ENCODE assay signal across 20 cellular contexts in genomic region chr14:32020882-32021281, GRCh38. TPM values are rescaled to one million over a fixed set of nuclear protein-coding genes. Genes with fewer than 3 reads are reported as not detected.
DNase-seq lines count a peak whose midpoint lies in the region; ATAC-seq, FAIRE-seq and TF ChIP-seq lines count a peak whose summit lies in the region.
"Had no signal": no experiment of that assay in that cellular context is flagged by ENCODE, and none has a peak within 500 bp of the region (broad histone marks: within the 10 kb centered on the region; RNA-seq: fewer than 3 reads in every experiment).

No MANE protein-coding gene starts in this region.

- H2AFZ ChIP-seq in HepG2 (ENCODE audit: low read length) (no peak overlapping the region), hepatocyte (no peak overlapping the region)

- TF ChIP-seq EP300 in HepG2 (IDR thresholded peaks at IDR 0.05; ENCODE audit: low read depth in 2 of 2, low read length in 2 of 2) (no peak), HepG2 (CRISPR knock-in tag; IDR thresholded peaks at IDR 0.05; ENCODE audit: borderline replicate concordance) (no peak)

- H3K4me3 ChIP-seq in HepG2 (replicated peaks in 1 of 3; ENCODE audit: insufficient read depth in 1 of 3, low read depth in 2 of 3, low read length in 3 of 3) (no peak overlapping the region), right lobe of liver (no peak overlapping the region), WERI-Rb-1 (ENCODE audit: low read depth, low read length) (no peak overlapping the region), hepatocyte (no peak overlapping the region)
- H3K4me3 ChIP-seq: gastrocnemius medialis, MG63, thyroid gland had no signal

- BruUV-seq in HepG2 (replicated peaks; lab: Mats Ljungman, UMichigan), result no TSS peak

- TF ChIP-seq RAD21 in HepG2 (CRISPR knock-in tag; IDR thresholded peaks at IDR 0.05), result no peak

- TF ChIP-seq POLR2A in HepG2 (IDR thresholded peaks at IDR 0.05; ENCODE audit: insufficient read depth in 1 of 2, low read depth in 2 of 2, low read length in 2 of 2), result no peak
- no peak for TF ChIP-seq POLR2A in right lobe of liver (IDR thresholded peaks at IDR 0.05)

- H4K20me1 ChIP-seq in HepG2 (ENCODE audit: insufficient read depth, low read length), result no peaks in the 10 kb centered on the region
- no peaks in the 10 kb centered on the region for H4K20me1 ChIP-seq in hepatocyte (ENCODE audit: insufficient read depth, poor library complexity, severe bottlenecking)

- WGBS in HepG2 (ENCODE audit: low lambda C conversion rate), result 86% methylated on average over 4 of the region's 4 CpGs
- WGBS in right lobe of liver (ENCODE audit: insufficient coverage, low coverage, low lambda C conversion rate, missing lambda C conversion rate), result 75% methylated on average over 2 of the region's 4 CpGs
- WGBS in hepatocyte (ENCODE audit: low lambda C conversion rate, missing lambda C conversion rate), result 73% methylated on average over 4 of the region's 4 CpGs

- H3K36me3 ChIP-seq in HepG2 (replicated peaks in 1 of 2; ENCODE audit: control insufficient read depth in 1 of 2, insufficient read depth in 2 of 2, low read length in 2 of 2) (no peaks in the 10 kb centered on the region), right lobe of liver (no peaks in the 10 kb centered on the region), WERI-Rb-1 (no peaks in the 10 kb centered on the region), hepatocyte (replicated peaks; ENCODE audit: insufficient read depth, low read depth) (no peaks in the 10 kb centered on the region)
- H3K36me3 ChIP-seq: gastrocnemius medialis, MG63, thyroid gland had no signal

- TF ChIP-seq CTCF in HepG2 (CRISPR knock-in tag; IDR thresholded peaks at IDR 0.05), result no peak
- no peak for TF ChIP-seq CTCF in right lobe of liver (IDR thresholded peaks at IDR 0.05)
- TF ChIP-seq CTCF in WERI-Rb-1 (IDR thresholded peaks at IDR 0.05; ENCODE audit: low read depth, low read length), result no peak
- no peak for TF ChIP-seq CTCF in hepatocyte (IDR thresholded peaks at IDR 0.05; ENCODE audit: poor library complexity)

- H3K9me2 ChIP-seq in hepatocyte (replicated peaks; ENCODE audit: insufficient read depth), result no peaks in the 10 kb centered on the region

- intact Hi-C loops in HepG2 (cut with micrococcal nuclease; ENCODE audit: unreplicated experiment) (no loop called here), right lobe of liver (cut with DNase I) (no loop called here)

- FAIRE-seq in HepG2 (lab: Jason Lieb, UNC), result no peak

- DNase-seq in HepG2 (ENCODE audit: low spot score) (no peak), right lobe of liver (no peak), WERI-Rb-1 (peak; percentile 50), hepatocyte (ENCODE audit: low spot score) (no peak), SW480 (ENCODE audit: low spot score) (no peak)
- DNase-seq: activated T-cell treated with anti-CD3 and anti-CD28 coated beads, Interleukin-2, amount 50 U/mL, for 24 hours; C1 segment of cervical spinal cord; caudate nucleus; DMS79 treated with DMSO at 0.1 percent for 48 hours; gastrocnemius medialis; GF-D8; H9; hippocampal formation; MG63; NCI-H1417; NCI-H2081; OCI-M1; thyroid gland had no signal

- 0 out of 2 replicates have a peak, but pooled peaks cover 11% of the 10 kb centered on the region for H3K9me3 ChIP-seq in HepG2 (ENCODE audit: low read length)
- H3K9me3 ChIP-seq in right lobe of liver, result no peaks in the 10 kb centered on the region
- H3K9me3 ChIP-seq in WERI-Rb-1 (ENCODE audit: severe bottlenecking), result no peaks in the 10 kb centered on the region
- no peaks in the 10 kb centered on the region for H3K9me3 ChIP-seq in hepatocyte (ENCODE audit: low read depth)
- H3K9me3 ChIP-seq: gastrocnemius medialis, MG63, thyroid gland had no signal

- POLR2A ChIA-PET in HepG2 (lab: Yijun Ruan, JAX), result interaction anchor here (1.5 kb wide), 1 partner anchor 9 kb away, joined by 3 read pairs; no protein-coding TSS in a partner anchor

- no peak for ATAC-seq in HepG2
- ATAC-seq in right lobe of liver, result no peak
- ATAC-seq in GM21619 (IDR thresholded peaks at IDR 0.05; ENCODE audit: unreplicated experiment), result no peak
- no peak for ATAC-seq in HG03432 (IDR thresholded peaks at IDR 0.05; ENCODE audit: unreplicated experiment)
- ATAC-seq: gastrocnemius medialis had no signal

- H3K27me3 ChIP-seq in HepG2 (ENCODE audit: control insufficient read depth in 1 of 2, insufficient read depth in 2 of 2, low read length in 2 of 2), result peaks cover 0 to 4% of the 10 kb centered on the region in 2 experiments; a peak in 1 of 5 replicates
- no peaks in the 10 kb centered on the region for H3K27me3 ChIP-seq in right lobe of liver
- no peaks in the 10 kb centered on the region for H3K27me3 ChIP-seq in WERI-Rb-1 (ENCODE audit: insufficient read depth, low read depth, severe bottlenecking)
- no peaks in the 10 kb centered on the region for H3K27me3 ChIP-seq in hepatocyte
- H3K27me3 ChIP-seq: gastrocnemius medialis, MG63, thyroid gland had no signal

- in situ Hi-C loops in HepG2 (cut with HindIII; ENCODE audit: extremely low pct_ligation_motif_present, low pct_unique_long_range_greater_than_20kb), result no loop called here

- H3K27ac ChIP-seq in HepG2 (ENCODE audit: extremely low read length, insufficient read depth, low read length) (no peak overlapping the region), right lobe of liver (no peak overlapping the region), WERI-Rb-1 (peak overlapping the region; percentile 87), hepatocyte (peak overlapping the region; percentile 76)
- H3K27ac ChIP-seq: gastrocnemius medialis, thyroid gland had no signal

- no peak overlapping the region for H3K4me2 ChIP-seq in HepG2 (ENCODE audit: low read depth, low read length)
- no peak overlapping the region for H3K4me2 ChIP-seq in hepatocyte

- no peak overlapping the region for H3K9ac ChIP-seq in HepG2 (ENCODE audit: insufficient read depth, low read depth, low read length)

- H3K79me2 ChIP-seq in HepG2 (ENCODE audit: insufficient read depth, low read length) (no peaks in the 10 kb centered on the region), hepatocyte (no peaks in the 10 kb centered on the region)

- H3K4me1 ChIP-seq in HepG2 (ENCODE audit: insufficient read depth, low read length), result no peaks in the 10 kb centered on the region
- H3K4me1 ChIP-seq in right lobe of liver, result peaks cover 0 to 12% (median 0%) of the 10 kb centered on the region in 4 donors
- H3K4me1 ChIP-seq in hepatocyte (ENCODE audit: insufficient read depth), result no peaks in the 10 kb centered on the region
- H3K4me1 ChIP-seq: thyroid gland had no signal

- CTCF ChIA-PET in HepG2 (lab: Yijun Ruan, JAX; ENCODE audit: low intra/inter-chr PET ratio, low total read pairs), result no interaction called here

TF ChIP-seq in HepG2, 621 proteins besides CTCF, POLR2A, EP300 and RAD21:
- TF ChIP-seq ZNF674 (CRISPR knock-in tag; IDR thresholded peaks at IDR 0.05; ENCODE audit: low read depth), result no peak
- TF ChIP-seq ZFAT (CRISPR knock-in tag; conservative IDR thresholded peaks at IDR 0.05), result no peak
- TF ChIP-seq IRF1 (CRISPR knock-in tag; IDR thresholded peaks at IDR 0.05; ENCODE audit: low read depth), result no peak
- no peak for TF ChIP-seq EEA1 (CRISPR knock-in tag; IDR thresholded peaks at IDR 0.05; ENCODE audit: borderline replicate concordance)
- no peak for TF ChIP-seq ATF4 (CRISPR knock-in tag; IDR thresholded peaks at IDR 0.05)
- TF ChIP-seq TP53 (CRISPR knock-in tag; conservative IDR thresholded peaks at IDR 0.05), result peak; percentile 98

RNA-seq across cellular contexts. Expression of gene ARHGAP5, which starts 56.2 kb away (rescaled TPM):
- total RNA-seq in HepG2 (2016; rRNA removed; fragmentation: Illumina TruSeq; extraction: Trizol), result 144 and 251 TPM in 2 replicates
- total RNA-seq in HepG2 (2016; cell fraction: cytosol; rRNA removed; fragmentation: Illumina TruSeq; extraction: Trizol; ENCODE audit: low read depth), result 107 and 120 TPM in 2 replicates
- total RNA-seq in HepG2 (2016; cell fraction: insoluble cytoplasmic fraction; rRNA removed; fragmentation: Illumina TruSeq; extraction: Trizol), result 143 and 234 TPM in 2 replicates
- total RNA-seq in HepG2 (2016; cell fraction: membrane; rRNA removed; fragmentation: Illumina TruSeq; extraction: Trizol), result 251 and 354 TPM in 2 replicates
- 126 and 127 TPM in 2 replicates for total RNA-seq in HepG2 (2016; cell fraction: nucleus; rRNA removed; fragmentation: Illumina TruSeq; extraction: Trizol)
- 33.2 and 33.7 TPM in 2 replicates for polyA plus RNA-seq in HepG2 (2011; rRNA removed)
- polyA plus RNA-seq in HepG2 (2011; cell fraction: cytosol; rRNA removed), result 9.5 and 23.4 TPM in 2 replicates
- polyA plus RNA-seq in HepG2 (2011; cell fraction: nucleus; rRNA removed), result 16.4 and 21.5 TPM in 2 replicates
- polyA plus RNA-seq in HepG2 (2012), result 66.9 and 68.2 TPM in 2 replicates
- polyA plus RNA-seq in HepG2 (2016; cell fraction: cytosol; fragmentation: Illumina TruSeq; extraction: Trizol; ENCODE audit: low read depth), result 7.1 and 8.7 TPM in 2 replicates
- polyA plus RNA-seq in HepG2 (2016; cell fraction: insoluble cytoplasmic fraction; fragmentation: Illumina TruSeq; extraction: Trizol; ENCODE audit: low read depth), result 97.2 and 109 TPM in 2 replicates
- polyA plus RNA-seq in HepG2 (2016; cell fraction: membrane; fragmentation: Illumina TruSeq; extraction: Trizol; ENCODE audit: low read depth), result 24.4 and 27.7 TPM in 2 replicates
- 58.3 and 60.5 TPM in 2 replicates for polyA plus RNA-seq in HepG2 (2016; cell fraction: nucleus; fragmentation: Illumina TruSeq; extraction: Trizol; ENCODE audit: insufficient read depth, low read depth)
- 32.3 and 33.4 TPM in 2 replicates for polyA minus RNA-seq in HepG2 (2011; rRNA and poly(A)+ RNA removed; ENCODE audit: low replicate concordance)
- polyA minus RNA-seq in HepG2 (2011; cell fraction: cytosol; rRNA and poly(A)+ RNA removed), result 126 and 147 TPM in 2 replicates
- polyA minus RNA-seq in HepG2 (2011; cell fraction: nucleus; rRNA and poly(A)+ RNA removed), result 187 and 220 TPM in 2 replicates
- total RNA-seq in right lobe of liver, result 10 to 100 TPM; 32.0 to 60.5 (median 50.1) TPM
- 136 and 144 TPM in 2 replicates for total RNA-seq in hepatocyte
- 14.2 and 16.5 TPM in 2 replicates for polyA plus RNA-seq in hepatocyte

Comparison
In these comparisons a context has a peak if more than half of its experiments do, and no peak if none do; other contexts are left out.
1. H3K27ac ChIP-seq: peak in WERI-Rb-1 (single experiment) and hepatocyte (single experiment); none in HepG2 (single experiment) and right lobe of liver (0 of 3).